In genomic region chr7:112359086-112359485, GRCh38 we compare ENCODE assay signal across 33 cellular contexts.
"Had no signal": no experiment of that assay in that cellular context is flagged by ENCODE, and none has a peak within 500 bp of the region (broad histone marks: within the 10 kb centered on the region; RNA-seq: fewer than 3 reads in every experiment).

No MANE protein-coding gene starts in this region.

- H3K36me3 ChIP-seq: MG63 had no signal

- H3K4me2 ChIP-seq: KMS-11 had no signal

- H3K9ac ChIP-seq: KMS-11 had no signal

- H3K27ac ChIP-seq: KMS-11 had no signal

- DNase-seq: Karpas-422, Kasumi-1, MG63, MM.1S, MV-4-11, NCI-H1048, NCI-H1092, NCI-H1092 treated with DMSO at 0.1 percent for 48 hours, NCI-H1105, NCI-H1105 treated with DMSO at 0.1 percent for 48 hours, NCI-H1417, NCI-H1417 treated with DMSO at 0.1 percent for 48 hours, NCI-H1436, NCI-H1436 treated with DMSO at 0.1 percent for 48 hours, NCI-H146, NCI-H1694, NCI-H1694 treated with DMSO at 0.1 percent for 48 hours, NCI-H187, NCI-H187 treated with DMSO at 0.1 percent for 48 hours, NCI-H1930, NCI-H2029, NCI-H2029 treated with DMSO at 0.1 percent for 48 hours, NCI-H2081, NCI-H2081 treated with DMSO at 0.1 percent for 48 hours, NCI-H2107, NCI-H2171 treated with DMSO at 0.1 percent for 48 hours, NCI-H2227 treated with DMSO at 0.1 percent for 48 hours, NCI-H226, NCI-H345, NCI-H446 treated with DMSO at 0.1 percent for 48 hours, NCI-H510A, NCI-H510A treated with DMSO at 0.1 percent for 48 hours had no signal

- H3K4me3 ChIP-seq: MG63 had no signal

- H3K9me3 ChIP-seq: MG63 had no signal

- H3K27me3 ChIP-seq: MG63 had no signal
